ENCODE assay signal across 8 cellular contexts in the genomic region with DNA sequence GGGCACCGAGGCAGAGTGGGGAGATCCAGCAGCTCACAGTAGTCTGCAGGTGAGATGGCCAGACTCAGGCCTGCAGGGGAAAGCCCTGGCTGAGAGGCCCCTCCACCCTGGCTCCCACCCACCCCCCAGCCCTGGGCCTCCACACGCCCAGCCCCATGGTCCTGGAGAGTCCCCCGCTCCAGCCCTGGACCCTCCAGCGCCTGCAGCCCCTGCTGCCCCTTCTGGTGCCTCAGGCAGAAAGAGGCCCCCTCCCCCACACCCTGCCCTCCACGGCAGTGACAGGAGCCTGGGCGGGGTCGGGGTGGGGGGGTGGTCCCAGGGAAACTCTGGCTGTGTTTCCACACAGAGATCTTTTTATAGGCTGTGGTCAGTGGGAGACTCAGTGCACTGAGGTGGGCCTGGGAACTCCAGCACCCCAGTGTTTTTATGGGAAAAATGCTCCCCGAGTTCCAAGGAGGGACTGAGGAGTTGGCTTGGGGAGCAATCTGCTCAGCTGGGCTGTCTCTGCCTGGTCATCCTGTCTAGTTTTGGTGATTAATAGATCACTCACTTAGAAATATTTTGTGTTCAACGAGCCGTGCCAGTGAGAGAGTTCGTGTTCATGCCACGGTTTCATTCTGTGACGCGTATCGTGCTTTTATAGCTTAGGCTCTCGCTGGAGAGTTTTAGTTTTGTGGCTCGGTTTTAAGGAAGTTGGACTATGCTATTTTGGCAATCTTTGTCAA. TPM values are rescaled to one million over a fixed set of nuclear protein-coding genes. Genes with fewer than 3 reads are reported as not detected.
DNase-seq lines count a peak whose midpoint lies in the region; ATAC-seq, FAIRE-seq and TF ChIP-seq lines count a peak whose summit lies in the region.

No MANE protein-coding gene starts in this region.

- no peaks in the 10 kb centered on the region for H3K27me3 Mint-ChIP-seq in Calu3 (ENCODE audit: unreplicated experiment)

- H3K27me3 ChIP-seq in adipocyte (replicated peaks; ENCODE audit: control insufficient read depth, insufficient read depth, low read length): no peaks in the 10 kb centered on the region
- no peaks in the 10 kb centered on the region for H3K27me3 ChIP-seq in suprapubic skin

- H3K36me3 Mint-ChIP-seq in Calu3 (ENCODE audit: insufficient read depth, unreplicated experiment): no peaks in the 10 kb centered on the region

- no peaks in the 10 kb centered on the region for H3K4me1 Mint-ChIP-seq in Calu3 (ENCODE audit: low read depth, unreplicated experiment)

- intact Hi-C loops in kidney (cut with DNase I): no loop called here
- intact Hi-C loops in Calu3 (cut with micrococcal nuclease; ENCODE audit: unreplicated experiment): no loop called here

- H3K27ac Mint-ChIP-seq in Calu3 (ENCODE audit: unreplicated experiment): no peak overlapping the region

- H3K4me1 ChIP-seq in adipocyte (ENCODE audit: control insufficient read depth, insufficient read depth, low read length): peaks cover 31% of the 10 kb centered on the region
- H3K4me1 ChIP-seq in kidney (ENCODE audit: control insufficient read depth in 1 of 2, insufficient read depth in 1 of 2, low read depth in 1 of 2, low read length in 2 of 2): peaks cover 9 to 25% of the 10 kb centered on the region in 2 donors
- H3K4me1 ChIP-seq in suprapubic skin: peaks cover 77% of the 10 kb centered on the region

- H3K27ac ChIP-seq in kidney (ENCODE audit: low read depth in 2 of 2, low read length in 2 of 2) (peak overlapping the region; percentile 82), suprapubic skin (peak overlapping the region; percentile 88)

- WGBS in suprapubic skin: 6% methylated on average over 11 of the region's 17 CpGs

- FAIRE-seq in kidney (lab: Jason Lieb, UNC): peak; percentile 91

- TF ChIP-seq EP300 in suprapubic skin (IDR thresholded peaks at IDR 0.05): no peak

- POLR2A ChIA-PET in AG04449 (lab: Yijun Ruan, JAX): interaction anchor here (0.9 to 2.6 kb wide), 4 partner anchors 13 to 29 kb away, joined by 3 to 8 read pairs (median 3); no protein-coding TSS in a partner anchor

- CTCF ChIA-PET in AG04449 (lab: Yijun Ruan, JAX) (interaction anchor here (1.2 to 1.9 kb wide), 4 partner anchors 10 to 56 kb away, joined by 3 to 5 read pairs (median 4); no protein-coding TSS in a partner anchor), Calu3 (lab: Charles Lee) (no interaction called here)

- TF ChIP-seq POLR2A in suprapubic skin (IDR thresholded peaks at IDR 0.05): no peak

- TF ChIP-seq CTCF in AG04449 (IDR thresholded peaks at IDR 0.05; ENCODE audit: insufficient read depth, low read length, missing control alignments): no peak
- no peak for TF ChIP-seq CTCF in kidney (IDR thresholded peaks at IDR 0.05; ENCODE audit: borderline replicate concordance, extremely low read depth, insufficient read depth)
- no peak for TF ChIP-seq CTCF in suprapubic skin (IDR thresholded peaks at IDR 0.05)
- no peak for TF ChIP-seq CTCF in Calu3 (IDR thresholded peaks at IDR 0.05; ENCODE audit: unreplicated experiment)

- peak overlapping the region; percentile 85 for H3K9ac ChIP-seq in adipocyte (ENCODE audit: low read length)
- H3K9ac ChIP-seq in kidney (ENCODE audit: low read length in 2 of 2): peak overlapping the region; percentile 4 to 76

- H3K4me3 Mint-ChIP-seq in Calu3 (ENCODE audit: low read depth, unreplicated experiment): no peak overlapping the region

- no peaks in the 10 kb centered on the region for H3K36me3 ChIP-seq in adipocyte (ENCODE audit: control insufficient read depth, insufficient read depth, low read length, severe bottlenecking)
- H3K36me3 ChIP-seq in kidney (ENCODE audit: control insufficient read depth in 1 of 2, insufficient read depth in 2 of 2, low read length in 2 of 2): no peaks in the 10 kb centered on the region
- no peaks in the 10 kb centered on the region for H3K36me3 ChIP-seq in suprapubic skin

- DNase-seq in AG04449 (ENCODE audit: low read depth, low spot score): peak; percentile 44
- DNase-seq in adipocyte (ENCODE audit: low read depth): peak; percentile 88
- DNase-seq in kidney: no peak
- peak in 1 of 2 donors; percentile 74 for DNase-seq in suprapubic skin (ENCODE audit: low spot score in 2 of 2)
- no peak for DNase-seq in putamen (ENCODE audit: low spot score)
- no peak for DNase-seq in Calu3

- H3K9me3 Mint-ChIP-seq in Calu3 (ENCODE audit: low read depth, unreplicated experiment): no peaks in the 10 kb centered on the region

- H3K9me3 ChIP-seq in adipocyte (ENCODE audit: control insufficient read depth, low read length) (no peaks in the 10 kb centered on the region), kidney (ENCODE audit: control insufficient read depth in 1 of 2, low read length in 2 of 2) (no peaks in the 10 kb centered on the region), suprapubic skin (no peaks in the 10 kb centered on the region)

- peak overlapping the region; percentile 44 for H3K4me3 ChIP-seq in AG04449 (ENCODE audit: low read depth, low read length)
- H3K4me3 ChIP-seq in adipocyte (ENCODE audit: low read length): peak overlapping the region; percentile 76
- H3K4me3 ChIP-seq in kidney (ENCODE audit: low read length in 2 of 2): peak overlapping the region; percentile 33 to 49
- peak overlapping the region; percentile 48 for H3K4me3 ChIP-seq in suprapubic skin

- ATAC-seq in GM19324 (IDR thresholded peaks at IDR 0.05; ENCODE audit: low FRiP score, unreplicated experiment) (peak; percentile 40), HG03558 (IDR thresholded peaks at IDR 0.05; ENCODE audit: extremely low read depth, unreplicated experiment) (peak; percentile 45)

- no TSS peak for BruUV-seq in Calu3 (replicated peaks; lab: Mats Ljungman, UMichigan)

RNA-seq across cellular contexts. Expression of a gene that starts 53.1 kb away (rescaled TPM):
- total RNA-seq in kidney: 1.6 TPM
- 0.86 TPM for polyA plus RNA-seq in kidney (ENCODE audit: insufficient read depth, low read depth, low replicate concordance)
- not detected for total RNA-seq in suprapubic skin
- total RNA-seq in Calu3 (2022): not detected in 2 replicates

Comparison
In these comparisons a context has a peak if more than half of its experiments do, and no peak if none do; other contexts are left out.
1. DNase-seq: peak in AG04449 (single experiment) and adipocyte (single experiment); none in kidney (single experiment), putamen (single experiment) and Calu3 (single experiment).
2. Peak in every context shown above with its lines, with median percentiles within 50 percentile points of each other: H3K4me3 ChIP-seq.